ENCODE assay signal across 1 cellular context in genomic region chr17:79654960-79655382, GRCh38.
TF ChIP-seq lines count a peak whose summit lies in the region.

No MANE protein-coding gene starts in this region.

TF ChIP-seq in HepG2, 621 proteins besides CTCF, POLR2A, EP300 and RAD21 (continued from another document):
- TF ChIP-seq ZNF687 (CRISPR knock-in tag; IDR thresholded peaks at IDR 0.05) (peak; percentile 31), ZNF674 (CRISPR knock-in tag; IDR thresholded peaks at IDR 0.05; ENCODE audit: low read depth) (no peak), GABPA (IDR thresholded peaks at IDR 0.05; ENCODE audit: low read depth, low read length) (no peak), GABPA (CRISPR knock-in tag; IDR thresholded peaks at IDR 0.05; ENCODE audit: low read depth) (no peak), ZFX (CRISPR knock-in tag; IDR thresholded peaks at IDR 0.05; ENCODE audit: low read depth) (peak; percentile 24; the same call in 1 of the 2 replicates), SETDB1 (CRISPR knock-in tag; IDR thresholded peaks at IDR 0.05; ENCODE audit: borderline replicate concordance) (0 out of 2 replicates have a peak, but pooled peaks have one; percentile 36), ZBTB43 (CRISPR knock-in tag; conservative IDR thresholded peaks at IDR 0.05) (no peak), ZNF460 (CRISPR knock-in tag; IDR thresholded peaks at IDR 0.05; ENCODE audit: borderline replicate concordance) (no peak), HNF4A (CRISPR knock-in tag; IDR thresholded peaks at IDR 0.05) (0 out of 2 replicates have a peak, but pooled peaks have one; percentile 10), HOXA5 (CRISPR knock-in tag; IDR thresholded peaks at IDR 0.05) (no peak), KLF6 (CRISPR knock-in tag; IDR thresholded peaks at IDR 0.05) (no peak), ARNTL (CRISPR knock-in tag; IDR thresholded peaks at IDR 0.05) (no peak), RXRB (CRISPR knock-in tag; IDR thresholded peaks at IDR 0.05; ENCODE audit: borderline replicate concordance) (no peak), ASH2L (IDR thresholded peaks at IDR 0.05; ENCODE audit: insufficient read length, low read depth, low read length) (no peak), PTBP1 (IDR thresholded peaks at IDR 0.05; ENCODE audit: low read depth, low read length, poor library complexity, severe bottlenecking) (no peak), THAP8 (CRISPR knock-in tag; IDR thresholded peaks at IDR 0.05; ENCODE audit: borderline replicate concordance) (no peak), ZBTB8A (CRISPR knock-in tag; IDR thresholded peaks at IDR 0.05; ENCODE audit: borderline replicate concordance, low read depth) (no peak), ZNF629 (CRISPR knock-in tag; conservative IDR thresholded peaks at IDR 0.05) (no peak), ZNF761 (CRISPR knock-in tag; conservative IDR thresholded peaks at IDR 0.05) (no peak), AGO1 (IDR thresholded peaks at IDR 0.05; ENCODE audit: low read depth, low read length, poor library complexity, severe bottlenecking) (no peak), ZNF580 (CRISPR knock-in tag; IDR thresholded peaks at IDR 0.05; ENCODE audit: borderline replicate concordance, low read depth) (no peak), NCOR1 (IDR thresholded peaks at IDR 0.05; ENCODE audit: borderline replicate concordance, low read length) (no peak), HHEX (CRISPR knock-in tag; IDR thresholded peaks at IDR 0.05) (no peak), BCL6 (CRISPR knock-in tag; IDR thresholded peaks at IDR 0.05) (no peak), ZNF136 (CRISPR knock-in tag; IDR thresholded peaks at IDR 0.05; ENCODE audit: low read depth) (no peak), ZNF773 (CRISPR knock-in tag; IDR thresholded peaks at IDR 0.05; ENCODE audit: borderline replicate concordance) (0 out of 2 replicates have a peak, but pooled peaks have one; percentile 44), EZH2 (conservative IDR thresholded peaks at IDR 0.05; ENCODE audit: low read depth, low read length) (peak; percentile 91), ZBTB26 (CRISPR knock-in tag; IDR thresholded peaks at IDR 0.05; ENCODE audit: borderline replicate concordance) (no peak), ATF7-NPFF (CRISPR knock-in tag; IDR thresholded peaks at IDR 0.05; ENCODE audit: low read depth) (no peak), ZNF512B (CRISPR knock-in tag; IDR thresholded peaks at IDR 0.05; ENCODE audit: borderline replicate concordance) (no peak), TMF1 (CRISPR knock-in tag; IDR thresholded peaks at IDR 0.05; ENCODE audit: low read depth) (no peak), WIZ (CRISPR knock-in tag; IDR thresholded peaks at IDR 0.05) (no peak), THRA (CRISPR knock-in tag; IDR thresholded peaks at IDR 0.05; ENCODE audit: borderline replicate concordance) (no peak), MYPOP (CRISPR knock-in tag; IDR thresholded peaks at IDR 0.05) (no peak), HMGA1 (CRISPR knock-in tag; conservative IDR thresholded peaks at IDR 0.05) (no peak), CREB3 (CRISPR knock-in tag; IDR thresholded peaks at IDR 0.05) (no peak), GTF3A (CRISPR knock-in tag; conservative IDR thresholded peaks at IDR 0.05) (no peak), FOXA1 (IDR thresholded peaks at IDR 0.05) (no peak), FOXA1 (CRISPR knock-in tag; IDR thresholded peaks at IDR 0.05) (no peak), ZNF121 (CRISPR knock-in tag; IDR thresholded peaks at IDR 0.05) (no peak), PATZ1 (CRISPR knock-in tag; IDR thresholded peaks at IDR 0.05) (no peak), TGIF2 (CRISPR knock-in tag; IDR thresholded peaks at IDR 0.05) (no peak), TP53 (CRISPR knock-in tag; conservative IDR thresholded peaks at IDR 0.05) (no peak), HIVEP1 (CRISPR knock-in tag; IDR thresholded peaks at IDR 0.05) (no peak), PITX1 (CRISPR knock-in tag; IDR thresholded peaks at IDR 0.05) (0 out of 2 replicates have a peak, but pooled peaks have one; percentile 14), ELF3 (CRISPR knock-in tag; IDR thresholded peaks at IDR 0.05) (no peak), CHCHD3 (CRISPR knock-in tag; IDR thresholded peaks at IDR 0.05) (no peak), GZF1 (CRISPR knock-in tag; IDR thresholded peaks at IDR 0.05) (no peak), SNAI1 (CRISPR knock-in tag; IDR thresholded peaks at IDR 0.05; ENCODE audit: borderline replicate concordance) (no peak), PHF20 (CRISPR knock-in tag; IDR thresholded peaks at IDR 0.05) (no peak), ESRRA (CRISPR knock-in tag; IDR thresholded peaks at IDR 0.05; ENCODE audit: low read depth) (peak; percentile 75; the same call in 1 of the 2 replicates)
TF ChIP-seq in HepG2: peak in this region for 8.
